Comparison of ENCODE assay signal across 1 cellular context in the genomic region with DNA sequence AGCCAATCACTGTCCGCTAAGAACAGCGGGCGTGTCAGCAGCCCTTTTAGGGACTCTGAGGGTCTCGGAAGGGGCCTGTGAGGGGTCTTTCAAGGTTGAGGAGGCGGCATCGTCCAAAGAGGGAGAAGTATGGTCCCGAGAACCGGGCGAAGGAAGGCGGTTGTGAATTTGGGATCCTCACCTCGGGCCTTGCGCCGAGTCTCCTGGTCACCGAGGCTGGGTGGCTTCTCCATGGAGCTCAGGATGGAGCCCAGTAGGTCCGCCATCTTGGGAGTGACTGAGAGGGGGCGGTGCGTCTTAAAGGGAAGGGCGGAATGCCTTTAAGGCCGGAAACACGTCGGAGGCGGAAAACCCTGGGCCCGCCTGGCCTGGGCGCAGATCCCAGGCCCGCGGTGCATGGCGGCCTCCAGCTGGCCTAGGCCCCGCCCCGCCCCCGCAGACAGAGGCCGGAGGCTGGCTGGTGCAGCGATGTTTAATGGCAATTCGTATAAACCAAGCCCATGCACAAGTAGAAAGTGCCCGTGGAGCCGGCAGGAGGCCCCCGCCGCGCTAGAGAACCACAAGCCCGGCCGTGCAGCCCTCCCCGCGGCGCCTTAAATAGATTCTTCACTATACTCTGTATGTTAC.
A peak's percentile ranks its signal among the peaks of the same experiment; 100 is the strongest.
TF ChIP-seq lines count a peak whose summit lies in the region.

A gene with protein sequence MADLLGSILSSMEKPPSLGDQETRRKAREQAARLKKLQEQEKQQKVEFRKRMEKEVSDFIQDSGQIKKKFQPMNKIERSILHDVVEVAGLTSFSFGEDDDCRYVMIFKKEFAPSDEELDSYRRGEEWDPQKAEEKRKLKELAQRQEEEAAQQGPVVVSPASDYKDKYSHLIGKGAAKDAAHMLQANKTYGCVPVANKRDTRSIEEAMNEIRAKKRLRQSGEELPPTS (minus strand): TSS at position 279 of the 627 bp plus-strand sequence. CDS start 13 bp downstream, at position 266.

TF ChIP-seq in GM12878, 131 proteins besides CTCF, POLR2A, EP300 and RAD21 (continued from another document and continues in another):
- no peak; the same call in 1 of the 2 replicates for TF ChIP-seq NFIC (IDR thresholded peaks at IDR 0.05; ENCODE audit: low read depth, low read length)
- no peak for TF ChIP-seq MEF2A (IDR thresholded peaks at IDR 0.05; ENCODE audit: insufficient read depth, low read depth, low read length)
- peak; percentile 76 for TF ChIP-seq GATAD2B (conservative IDR thresholded peaks at IDR 0.05; ENCODE audit: low read depth)
- no peak for TF ChIP-seq RFX5 (IDR thresholded peaks at IDR 0.05; ENCODE audit: low read depth, low read length)
- TF ChIP-seq ETV6 (conservative IDR thresholded peaks at IDR 0.05 in 1 of 2, IDR thresholded peaks at IDR 0.05 in 1 of 2; ENCODE audit: borderline replicate concordance in 1 of 2, low read depth in 1 of 2) = no peak
- TF ChIP-seq SPI1 (IDR thresholded peaks at IDR 0.05; ENCODE audit: borderline replicate concordance, insufficient read depth, low read depth, low read length) = no peak
- peak; percentile 52 for TF ChIP-seq NR2C1 (IDR thresholded peaks at IDR 0.05)
- no peak for TF ChIP-seq MYB (IDR thresholded peaks at IDR 0.05; ENCODE audit: borderline replicate concordance, low read depth, low read length)
- 0 out of 2 replicates have a peak, but pooled peaks have one; percentile 38 for TF ChIP-seq BACH1 (IDR thresholded peaks at IDR 0.05; ENCODE audit: borderline replicate concordance)
- no peak for TF ChIP-seq FOS (IDR thresholded peaks at IDR 0.05; ENCODE audit: borderline replicate concordance, extremely low read depth, insufficient read length)
- TF ChIP-seq BRCA1 (IDR thresholded peaks at IDR 0.05; ENCODE audit: low read depth, low read length) = no peak
- TF ChIP-seq EGR1 (IDR thresholded peaks at IDR 0.05; ENCODE audit: borderline replicate concordance in 1 of 2, low read depth in 2 of 2, low read length in 2 of 2) = peak; percentile 10 to 92
- TF ChIP-seq, protein P1, sequence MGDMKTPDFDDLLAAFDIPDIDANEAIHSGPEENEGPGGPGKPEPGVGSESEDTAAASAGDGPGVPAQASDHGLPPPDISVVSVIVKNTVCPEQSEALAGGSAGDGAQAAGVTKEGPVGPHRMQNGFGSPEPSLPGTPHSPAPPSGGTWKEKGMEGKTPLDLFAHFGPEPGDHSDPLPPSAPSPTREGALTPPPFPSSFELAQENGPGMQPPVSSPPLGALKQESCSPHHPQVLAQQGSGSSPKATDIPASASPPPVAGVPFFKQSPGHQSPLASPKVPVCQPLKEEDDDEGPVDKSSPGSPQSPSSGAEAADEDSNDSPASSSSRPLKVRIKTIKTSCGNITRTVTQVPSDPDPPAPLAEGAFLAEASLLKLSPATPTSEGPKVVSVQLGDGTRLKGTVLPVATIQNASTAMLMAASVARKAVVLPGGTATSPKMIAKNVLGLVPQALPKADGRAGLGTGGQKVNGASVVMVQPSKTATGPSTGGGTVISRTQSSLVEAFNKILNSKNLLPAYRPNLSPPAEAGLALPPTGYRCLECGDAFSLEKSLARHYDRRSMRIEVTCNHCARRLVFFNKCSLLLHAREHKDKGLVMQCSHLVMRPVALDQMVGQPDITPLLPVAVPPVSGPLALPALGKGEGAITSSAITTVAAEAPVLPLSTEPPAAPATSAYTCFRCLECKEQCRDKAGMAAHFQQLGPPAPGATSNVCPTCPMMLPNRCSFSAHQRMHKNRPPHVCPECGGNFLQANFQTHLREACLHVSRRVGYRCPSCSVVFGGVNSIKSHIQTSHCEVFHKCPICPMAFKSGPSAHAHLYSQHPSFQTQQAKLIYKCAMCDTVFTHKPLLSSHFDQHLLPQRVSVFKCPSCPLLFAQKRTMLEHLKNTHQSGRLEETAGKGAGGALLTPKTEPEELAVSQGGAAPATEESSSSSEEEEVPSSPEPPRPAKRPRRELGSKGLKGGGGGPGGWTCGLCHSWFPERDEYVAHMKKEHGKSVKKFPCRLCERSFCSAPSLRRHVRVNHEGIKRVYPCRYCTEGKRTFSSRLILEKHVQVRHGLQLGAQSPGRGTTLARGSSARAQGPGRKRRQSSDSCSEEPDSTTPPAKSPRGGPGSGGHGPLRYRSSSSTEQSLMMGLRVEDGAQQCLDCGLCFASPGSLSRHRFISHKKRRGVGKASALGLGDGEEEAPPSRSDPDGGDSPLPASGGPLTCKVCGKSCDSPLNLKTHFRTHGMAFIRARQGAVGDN (IDR thresholded peaks at IDR 0.05) = peak; percentile 65; the same call in 1 of the 2 replicates
- no peak for TF ChIP-seq SREBF1 (IDR thresholded peaks at IDR 0.05; ENCODE audit: low read length)
- TF ChIP-seq SMARCA5 (IDR thresholded peaks at IDR 0.05) = peak; percentile 57; the same call in 1 of the 2 replicates
- TF ChIP-seq NBN (IDR thresholded peaks at IDR 0.05) = peak; percentile 51; the same call in 1 of the 2 replicates
- peak; percentile 70; the same call in 1 of the 2 replicates for TF ChIP-seq RB1 (IDR thresholded peaks at IDR 0.05; ENCODE audit: borderline replicate concordance)
- TF ChIP-seq, protein P2, sequence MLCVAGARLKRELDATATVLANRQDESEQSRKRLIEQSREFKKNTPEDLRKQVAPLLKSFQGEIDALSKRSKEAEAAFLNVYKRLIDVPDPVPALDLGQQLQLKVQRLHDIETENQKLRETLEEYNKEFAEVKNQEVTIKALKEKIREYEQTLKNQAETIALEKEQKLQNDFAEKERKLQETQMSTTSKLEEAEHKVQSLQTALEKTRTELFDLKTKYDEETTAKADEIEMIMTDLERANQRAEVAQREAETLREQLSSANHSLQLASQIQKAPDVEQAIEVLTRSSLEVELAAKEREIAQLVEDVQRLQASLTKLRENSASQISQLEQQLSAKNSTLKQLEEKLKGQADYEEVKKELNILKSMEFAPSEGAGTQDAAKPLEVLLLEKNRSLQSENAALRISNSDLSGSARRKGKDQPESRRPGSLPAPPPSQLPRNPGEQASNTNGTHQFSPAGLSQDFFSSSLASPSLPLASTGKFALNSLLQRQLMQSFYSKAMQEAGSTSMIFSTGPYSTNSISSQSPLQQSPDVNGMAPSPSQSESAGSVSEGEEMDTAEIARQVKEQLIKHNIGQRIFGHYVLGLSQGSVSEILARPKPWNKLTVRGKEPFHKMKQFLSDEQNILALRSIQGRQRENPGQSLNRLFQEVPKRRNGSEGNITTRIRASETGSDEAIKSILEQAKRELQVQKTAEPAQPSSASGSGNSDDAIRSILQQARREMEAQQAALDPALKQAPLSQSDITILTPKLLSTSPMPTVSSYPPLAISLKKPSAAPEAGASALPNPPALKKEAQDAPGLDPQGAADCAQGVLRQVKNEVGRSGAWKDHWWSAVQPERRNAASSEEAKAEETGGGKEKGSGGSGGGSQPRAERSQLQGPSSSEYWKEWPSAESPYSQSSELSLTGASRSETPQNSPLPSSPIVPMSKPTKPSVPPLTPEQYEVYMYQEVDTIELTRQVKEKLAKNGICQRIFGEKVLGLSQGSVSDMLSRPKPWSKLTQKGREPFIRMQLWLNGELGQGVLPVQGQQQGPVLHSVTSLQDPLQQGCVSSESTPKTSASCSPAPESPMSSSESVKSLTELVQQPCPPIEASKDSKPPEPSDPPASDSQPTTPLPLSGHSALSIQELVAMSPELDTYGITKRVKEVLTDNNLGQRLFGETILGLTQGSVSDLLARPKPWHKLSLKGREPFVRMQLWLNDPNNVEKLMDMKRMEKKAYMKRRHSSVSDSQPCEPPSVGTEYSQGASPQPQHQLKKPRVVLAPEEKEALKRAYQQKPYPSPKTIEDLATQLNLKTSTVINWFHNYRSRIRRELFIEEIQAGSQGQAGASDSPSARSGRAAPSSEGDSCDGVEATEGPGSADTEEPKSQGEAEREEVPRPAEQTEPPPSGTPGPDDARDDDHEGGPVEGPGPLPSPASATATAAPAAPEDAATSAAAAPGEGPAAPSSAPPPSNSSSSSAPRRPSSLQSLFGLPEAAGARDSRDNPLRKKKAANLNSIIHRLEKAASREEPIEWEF (IDR thresholded peaks at IDR 0.05; ENCODE audit: insufficient replicate concordance, low read depth, low read length) = peak; percentile 39
- peak; percentile 89 for TF ChIP-seq POLR2AphosphoS5 (IDR thresholded peaks at IDR 0.05; ENCODE audit: low read length)
- no peak; the same call in 1 of the 2 replicates for TF ChIP-seq MTA3 (IDR thresholded peaks at IDR 0.05; ENCODE audit: borderline replicate concordance, low read length)
- peak; percentile 81 for TF ChIP-seq TCF3 (IDR thresholded peaks at IDR 0.05; ENCODE audit: borderline replicate concordance, insufficient read depth, low read depth, low read length)
- TF ChIP-seq IRF4 (IDR thresholded peaks at IDR 0.05; ENCODE audit: low read depth, low read length) = 0 out of 2 replicates have a peak, but pooled peaks have one; percentile 9
- 0 out of 2 replicates have a peak, but pooled peaks have one; percentile 87 for TF ChIP-seq POLR2AphosphoS2 (IDR thresholded peaks at IDR 0.05; ENCODE audit: low read depth, low read length)
- TF ChIP-seq, protein P3, sequence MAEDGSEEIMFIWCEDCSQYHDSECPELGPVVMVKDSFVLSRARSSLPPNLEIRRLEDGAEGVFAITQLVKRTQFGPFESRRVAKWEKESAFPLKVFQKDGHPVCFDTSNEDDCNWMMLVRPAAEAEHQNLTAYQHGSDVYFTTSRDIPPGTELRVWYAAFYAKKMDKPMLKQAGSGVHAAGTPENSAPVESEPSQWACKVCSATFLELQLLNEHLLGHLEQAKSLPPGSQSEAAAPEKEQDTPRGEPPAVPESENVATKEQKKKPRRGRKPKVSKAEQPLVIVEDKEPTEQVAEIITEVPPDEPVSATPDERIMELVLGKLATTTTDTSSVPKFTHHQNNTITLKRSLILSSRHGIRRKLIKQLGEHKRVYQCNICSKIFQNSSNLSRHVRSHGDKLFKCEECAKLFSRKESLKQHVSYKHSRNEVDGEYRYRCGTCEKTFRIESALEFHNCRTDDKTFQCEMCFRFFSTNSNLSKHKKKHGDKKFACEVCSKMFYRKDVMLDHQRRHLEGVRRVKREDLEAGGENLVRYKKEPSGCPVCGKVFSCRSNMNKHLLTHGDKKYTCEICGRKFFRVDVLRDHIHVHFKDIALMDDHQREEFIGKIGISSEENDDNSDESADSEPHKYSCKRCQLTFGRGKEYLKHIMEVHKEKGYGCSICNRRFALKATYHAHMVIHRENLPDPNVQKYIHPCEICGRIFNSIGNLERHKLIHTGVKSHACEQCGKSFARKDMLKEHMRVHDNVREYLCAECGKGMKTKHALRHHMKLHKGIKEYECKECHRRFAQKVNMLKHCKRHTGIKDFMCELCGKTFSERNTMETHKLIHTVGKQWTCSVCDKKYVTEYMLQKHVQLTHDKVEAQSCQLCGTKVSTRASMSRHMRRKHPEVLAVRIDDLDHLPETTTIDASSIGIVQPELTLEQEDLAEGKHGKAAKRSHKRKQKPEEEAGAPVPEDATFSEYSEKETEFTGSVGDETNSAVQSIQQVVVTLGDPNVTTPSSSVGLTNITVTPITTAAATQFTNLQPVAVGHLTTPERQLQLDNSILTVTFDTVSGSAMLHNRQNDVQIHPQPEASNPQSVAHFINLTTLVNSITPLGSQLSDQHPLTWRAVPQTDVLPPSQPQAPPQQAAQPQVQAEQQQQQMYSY (CRISPR knock-in tag; IDR thresholded peaks at IDR 0.05) = no peak
- TF ChIP-seq, protein P4, sequence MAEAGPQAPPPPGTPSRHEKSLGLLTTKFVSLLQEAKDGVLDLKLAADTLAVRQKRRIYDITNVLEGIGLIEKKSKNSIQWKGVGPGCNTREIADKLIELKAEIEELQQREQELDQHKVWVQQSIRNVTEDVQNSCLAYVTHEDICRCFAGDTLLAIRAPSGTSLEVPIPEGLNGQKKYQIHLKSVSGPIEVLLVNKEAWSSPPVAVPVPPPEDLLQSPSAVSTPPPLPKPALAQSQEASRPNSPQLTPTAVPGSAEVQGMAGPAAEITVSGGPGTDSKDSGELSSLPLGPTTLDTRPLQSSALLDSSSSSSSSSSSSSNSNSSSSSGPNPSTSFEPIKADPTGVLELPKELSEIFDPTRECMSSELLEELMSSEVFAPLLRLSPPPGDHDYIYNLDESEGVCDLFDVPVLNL (IDR thresholded peaks at IDR 0.05; ENCODE audit: low read depth, low read length) = no peak
- peak; percentile 83; the same call in 1 of the 2 replicates for TF ChIP-seq TCF12 (IDR thresholded peaks at IDR 0.05; ENCODE audit: low read depth, low read length)
- TF ChIP-seq CEBPB (IDR thresholded peaks at IDR 0.05; ENCODE audit: borderline replicate concordance in 1 of 2, low read depth in 2 of 2, low read length in 2 of 2) = no peak
- TF ChIP-seq EZH2 (IDR thresholded peaks at IDR 0.05; ENCODE audit: borderline replicate concordance, control insufficient read depth, low read depth, low read length) = no peak
- TF ChIP-seq, protein P5, sequence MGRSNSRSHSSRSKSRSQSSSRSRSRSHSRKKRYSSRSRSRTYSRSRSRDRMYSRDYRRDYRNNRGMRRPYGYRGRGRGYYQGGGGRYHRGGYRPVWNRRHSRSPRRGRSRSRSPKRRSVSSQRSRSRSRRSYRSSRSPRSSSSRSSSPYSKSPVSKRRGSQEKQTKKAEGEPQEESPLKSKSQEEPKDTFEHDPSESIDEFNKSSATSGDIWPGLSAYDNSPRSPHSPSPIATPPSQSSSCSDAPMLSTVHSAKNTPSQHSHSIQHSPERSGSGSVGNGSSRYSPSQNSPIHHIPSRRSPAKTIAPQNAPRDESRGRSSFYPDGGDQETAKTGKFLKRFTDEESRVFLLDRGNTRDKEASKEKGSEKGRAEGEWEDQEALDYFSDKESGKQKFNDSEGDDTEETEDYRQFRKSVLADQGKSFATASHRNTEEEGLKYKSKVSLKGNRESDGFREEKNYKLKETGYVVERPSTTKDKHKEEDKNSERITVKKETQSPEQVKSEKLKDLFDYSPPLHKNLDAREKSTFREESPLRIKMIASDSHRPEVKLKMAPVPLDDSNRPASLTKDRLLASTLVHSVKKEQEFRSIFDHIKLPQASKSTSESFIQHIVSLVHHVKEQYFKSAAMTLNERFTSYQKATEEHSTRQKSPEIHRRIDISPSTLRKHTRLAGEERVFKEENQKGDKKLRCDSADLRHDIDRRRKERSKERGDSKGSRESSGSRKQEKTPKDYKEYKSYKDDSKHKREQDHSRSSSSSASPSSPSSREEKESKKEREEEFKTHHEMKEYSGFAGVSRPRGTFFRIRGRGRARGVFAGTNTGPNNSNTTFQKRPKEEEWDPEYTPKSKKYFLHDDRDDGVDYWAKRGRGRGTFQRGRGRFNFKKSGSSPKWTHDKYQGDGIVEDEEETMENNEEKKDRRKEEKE (IDR thresholded peaks at IDR 0.05) = no peak
- TF ChIP-seq CBX3 (IDR thresholded peaks at IDR 0.05; ENCODE audit: borderline replicate concordance, low read depth) = no peak
- no peak for TF ChIP-seq JUNB (IDR thresholded peaks at IDR 0.05)
- TF ChIP-seq ZBED1 (IDR thresholded peaks at IDR 0.05; ENCODE audit: borderline replicate concordance) = peak; percentile 78; the same call in 1 of the 2 replicates
- TF ChIP-seq, protein P6, sequence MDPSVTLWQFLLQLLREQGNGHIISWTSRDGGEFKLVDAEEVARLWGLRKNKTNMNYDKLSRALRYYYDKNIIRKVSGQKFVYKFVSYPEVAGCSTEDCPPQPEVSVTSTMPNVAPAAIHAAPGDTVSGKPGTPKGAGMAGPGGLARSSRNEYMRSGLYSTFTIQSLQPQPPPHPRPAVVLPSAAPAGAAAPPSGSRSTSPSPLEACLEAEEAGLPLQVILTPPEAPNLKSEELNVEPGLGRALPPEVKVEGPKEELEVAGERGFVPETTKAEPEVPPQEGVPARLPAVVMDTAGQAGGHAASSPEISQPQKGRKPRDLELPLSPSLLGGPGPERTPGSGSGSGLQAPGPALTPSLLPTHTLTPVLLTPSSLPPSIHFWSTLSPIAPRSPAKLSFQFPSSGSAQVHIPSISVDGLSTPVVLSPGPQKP (IDR thresholded peaks at IDR 0.05; ENCODE audit: low read depth, low read length) = peak; percentile 45; the same call in 1 of the 2 replicates
- TF ChIP-seq EED (IDR thresholded peaks at IDR 0.05; ENCODE audit: low read depth) = no peak
- peak; percentile 72; the same call in 1 of the 2 replicates for TF ChIP-seq CBFB (IDR thresholded peaks at IDR 0.05; ENCODE audit: low read depth)
- peak; percentile 19; the same call in 1 of the 2 replicates for TF ChIP-seq RCOR1 (conservative IDR thresholded peaks at IDR 0.05; ENCODE audit: low read depth, low read length)
- no peak for TF ChIP-seq SUZ12 (IDR thresholded peaks at IDR 0.05; ENCODE audit: unreplicated experiment)
- TF ChIP-seq MEF2B (IDR thresholded peaks at IDR 0.05; ENCODE audit: partially characterized antibody, poor library complexity, severe bottlenecking) = peak; percentile 73
